ENCODE assay signal across 8 cellular contexts in the genomic region with DNA sequence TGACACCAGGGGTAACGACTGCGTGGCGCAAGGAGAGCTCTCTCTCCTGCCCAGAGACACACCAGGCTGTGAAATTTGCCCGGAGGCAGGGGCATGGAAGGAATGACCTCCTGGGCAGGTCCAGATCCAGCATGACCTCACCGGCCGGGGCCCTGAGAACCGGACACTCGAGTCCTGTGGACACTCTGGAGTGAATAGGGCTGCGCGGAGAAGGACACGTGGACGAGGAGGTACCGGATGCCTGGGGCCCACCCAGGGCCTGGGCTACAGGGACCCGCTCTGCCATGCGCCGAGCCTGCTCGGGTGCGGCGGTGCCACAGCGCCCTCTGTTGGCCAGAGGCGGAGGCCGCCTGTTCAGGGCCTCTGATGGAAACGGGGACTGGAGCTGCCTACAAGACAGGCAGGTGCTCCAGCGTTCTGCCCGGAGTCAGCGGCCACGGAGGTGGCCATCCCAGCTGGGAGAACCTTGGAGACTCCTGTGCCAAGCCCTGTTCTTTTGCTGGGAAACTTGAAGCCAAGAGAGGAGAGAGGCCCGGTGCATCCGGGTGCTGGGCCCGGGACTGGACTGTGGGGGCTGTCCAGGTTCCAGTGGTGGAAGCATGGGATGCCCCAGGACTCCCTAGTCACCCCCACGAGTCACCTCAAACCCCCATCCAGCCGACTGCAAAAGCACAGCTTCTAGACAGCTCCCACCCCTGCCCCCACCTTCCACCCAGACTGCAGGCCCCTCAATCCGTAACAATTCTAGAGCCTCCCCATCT. TPM values are rescaled to one million over a fixed set of nuclear protein-coding genes. Genes with fewer than 3 reads are reported as not detected.
DNase-seq lines count a peak whose midpoint lies in the region.

No MANE protein-coding gene starts in this region.

- H3K36me3 ChIP-seq in endocrine pancreas (ENCODE audit: control insufficient read depth, insufficient read depth, low read length): no peaks in the 10 kb centered on the region

- H3K9ac ChIP-seq in endocrine pancreas (ENCODE audit: control insufficient read depth, insufficient read depth, low read length): peak overlapping the region; percentile 38

- H3K4me3 ChIP-seq in endocrine pancreas (ENCODE audit: control insufficient read depth, insufficient read depth, low read length): no peak overlapping the region

- DNase-seq in DMS 273 (lab: John Stamatoyannopoulos, UW; ENCODE audit: unreplicated experiment) (peak; percentile 92), HUDEP-2 (lab: John Stamatoyannopoulos, UW; ENCODE audit: unreplicated experiment in 76 of 76) (peak in 63 of 76 experiments; percentile 7 to 84 (median 52)), NOMO-1 treated with dmso at 0.1 percent for 144 hours (lab: John Stamatoyannopoulos, UW; ENCODE audit: unreplicated experiment) (peak; percentile 49), mucosa of gallbladder (ENCODE audit: low spot score) (peak; percentile 72), cortex of kidney (lab: John Stamatoyannopoulos, UW) (no peak)
- DNase-seq in activated CD8-positive, alpha-beta memory T cell treated with anti-CD3 and anti-CD28 coated beads for 24 hours: peak; percentile 95
- DNase-seq in stimulated activated CD8-positive, alpha-beta memory T cell treated with anti-CD3 and anti-CD28 coated beads, Interleukin-4, amount 100 ng/mL, for 4 hours (ENCODE audit: low read depth in 2 of 2, low spot score in 1 of 2): peak; percentile 52 to 71

- H3K27me3 ChIP-seq in endocrine pancreas (ENCODE audit: control insufficient read depth, insufficient read depth, low read length): no peaks in the 10 kb centered on the region

- H3K4me1 ChIP-seq in endocrine pancreas (ENCODE audit: control insufficient read depth, insufficient read depth, low read length): no peaks in the 10 kb centered on the region

- no peaks in the 10 kb centered on the region for H3K9me3 ChIP-seq in endocrine pancreas (ENCODE audit: control insufficient read depth, low read length)

RNA-seq across cellular contexts. Expression of gene NXPH3, which starts 19.3 kb away (rescaled TPM):
- 2.9 TPM for total RNA-seq in mucosa of gallbladder
